ENCODE assay signal across 1 cellular context in the genomic region with DNA sequence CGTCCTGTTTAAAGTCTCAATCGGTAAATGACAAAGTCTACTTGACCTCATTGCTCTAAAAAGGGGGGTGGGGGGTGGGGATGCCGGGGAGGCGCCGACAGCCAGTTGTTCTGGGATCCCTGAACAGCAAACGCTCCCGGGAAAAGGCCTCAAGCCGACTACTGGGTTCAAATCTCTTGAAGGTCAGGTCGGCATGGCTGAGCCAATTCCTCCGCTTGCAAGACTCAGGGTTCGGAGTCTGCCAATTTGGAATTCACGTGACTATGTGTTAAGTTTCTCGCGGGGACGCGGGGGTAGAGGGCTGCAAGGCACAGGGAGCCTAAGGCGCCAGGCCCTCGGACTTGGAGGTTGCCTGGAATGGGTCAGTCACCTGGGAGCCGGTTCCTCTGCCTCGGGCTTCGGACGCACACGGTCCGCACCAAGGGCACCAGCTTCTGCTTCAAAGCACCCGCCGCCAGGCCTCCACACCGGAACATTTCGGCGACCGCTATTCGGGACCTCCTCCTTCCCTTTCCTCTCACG.
TF ChIP-seq lines count a peak whose summit lies in the region.

No MANE protein-coding gene starts in this region.

TF ChIP-seq in GM12878, 131 proteins besides CTCF, POLR2A, EP300 and RAD21 (continues in another document):
- TF ChIP-seq ESRRA (IDR thresholded peaks at IDR 0.05; ENCODE audit: low read length) (no peak), SPI1 (IDR thresholded peaks at IDR 0.05; ENCODE audit: borderline replicate concordance, insufficient read depth, low read depth, low read length) (no peak), SIN3A (IDR thresholded peaks at IDR 0.05; ENCODE audit: low read depth, low read length) (0 out of 2 replicates have a peak, but pooled peaks have one; percentile 7), BACH1 (IDR thresholded peaks at IDR 0.05; ENCODE audit: borderline replicate concordance) (0 out of 2 replicates have a peak, but pooled peaks have one; percentile 10), KAT2A (conservative IDR thresholded peaks at IDR 0.05; ENCODE audit: control insufficient read depth, low read depth, low read length) (no peak), BHLHE40 (IDR thresholded peaks at IDR 0.05; ENCODE audit: borderline replicate concordance in 1 of 2, low read depth in 2 of 2, low read length in 1 of 2) (peak; percentile 9 to 78; a peak in 2 of 4 replicates), ZSCAN29 (IDR thresholded peaks at IDR 0.05) (no peak), LARP7 (IDR thresholded peaks at IDR 0.05) (0 out of 2 replicates have a peak, but pooled peaks have one; percentile 22), NR2F1 (conservative IDR thresholded peaks at IDR 0.05) (peak; percentile 58; the same call in 1 of the 2 replicates), SREBF2 (IDR thresholded peaks at IDR 0.05; ENCODE audit: low read length) (no peak)
- TF ChIP-seq, protein P1, sequence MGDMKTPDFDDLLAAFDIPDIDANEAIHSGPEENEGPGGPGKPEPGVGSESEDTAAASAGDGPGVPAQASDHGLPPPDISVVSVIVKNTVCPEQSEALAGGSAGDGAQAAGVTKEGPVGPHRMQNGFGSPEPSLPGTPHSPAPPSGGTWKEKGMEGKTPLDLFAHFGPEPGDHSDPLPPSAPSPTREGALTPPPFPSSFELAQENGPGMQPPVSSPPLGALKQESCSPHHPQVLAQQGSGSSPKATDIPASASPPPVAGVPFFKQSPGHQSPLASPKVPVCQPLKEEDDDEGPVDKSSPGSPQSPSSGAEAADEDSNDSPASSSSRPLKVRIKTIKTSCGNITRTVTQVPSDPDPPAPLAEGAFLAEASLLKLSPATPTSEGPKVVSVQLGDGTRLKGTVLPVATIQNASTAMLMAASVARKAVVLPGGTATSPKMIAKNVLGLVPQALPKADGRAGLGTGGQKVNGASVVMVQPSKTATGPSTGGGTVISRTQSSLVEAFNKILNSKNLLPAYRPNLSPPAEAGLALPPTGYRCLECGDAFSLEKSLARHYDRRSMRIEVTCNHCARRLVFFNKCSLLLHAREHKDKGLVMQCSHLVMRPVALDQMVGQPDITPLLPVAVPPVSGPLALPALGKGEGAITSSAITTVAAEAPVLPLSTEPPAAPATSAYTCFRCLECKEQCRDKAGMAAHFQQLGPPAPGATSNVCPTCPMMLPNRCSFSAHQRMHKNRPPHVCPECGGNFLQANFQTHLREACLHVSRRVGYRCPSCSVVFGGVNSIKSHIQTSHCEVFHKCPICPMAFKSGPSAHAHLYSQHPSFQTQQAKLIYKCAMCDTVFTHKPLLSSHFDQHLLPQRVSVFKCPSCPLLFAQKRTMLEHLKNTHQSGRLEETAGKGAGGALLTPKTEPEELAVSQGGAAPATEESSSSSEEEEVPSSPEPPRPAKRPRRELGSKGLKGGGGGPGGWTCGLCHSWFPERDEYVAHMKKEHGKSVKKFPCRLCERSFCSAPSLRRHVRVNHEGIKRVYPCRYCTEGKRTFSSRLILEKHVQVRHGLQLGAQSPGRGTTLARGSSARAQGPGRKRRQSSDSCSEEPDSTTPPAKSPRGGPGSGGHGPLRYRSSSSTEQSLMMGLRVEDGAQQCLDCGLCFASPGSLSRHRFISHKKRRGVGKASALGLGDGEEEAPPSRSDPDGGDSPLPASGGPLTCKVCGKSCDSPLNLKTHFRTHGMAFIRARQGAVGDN (IDR thresholded peaks at IDR 0.05), result no peak
- TF ChIP-seq, protein P2, sequence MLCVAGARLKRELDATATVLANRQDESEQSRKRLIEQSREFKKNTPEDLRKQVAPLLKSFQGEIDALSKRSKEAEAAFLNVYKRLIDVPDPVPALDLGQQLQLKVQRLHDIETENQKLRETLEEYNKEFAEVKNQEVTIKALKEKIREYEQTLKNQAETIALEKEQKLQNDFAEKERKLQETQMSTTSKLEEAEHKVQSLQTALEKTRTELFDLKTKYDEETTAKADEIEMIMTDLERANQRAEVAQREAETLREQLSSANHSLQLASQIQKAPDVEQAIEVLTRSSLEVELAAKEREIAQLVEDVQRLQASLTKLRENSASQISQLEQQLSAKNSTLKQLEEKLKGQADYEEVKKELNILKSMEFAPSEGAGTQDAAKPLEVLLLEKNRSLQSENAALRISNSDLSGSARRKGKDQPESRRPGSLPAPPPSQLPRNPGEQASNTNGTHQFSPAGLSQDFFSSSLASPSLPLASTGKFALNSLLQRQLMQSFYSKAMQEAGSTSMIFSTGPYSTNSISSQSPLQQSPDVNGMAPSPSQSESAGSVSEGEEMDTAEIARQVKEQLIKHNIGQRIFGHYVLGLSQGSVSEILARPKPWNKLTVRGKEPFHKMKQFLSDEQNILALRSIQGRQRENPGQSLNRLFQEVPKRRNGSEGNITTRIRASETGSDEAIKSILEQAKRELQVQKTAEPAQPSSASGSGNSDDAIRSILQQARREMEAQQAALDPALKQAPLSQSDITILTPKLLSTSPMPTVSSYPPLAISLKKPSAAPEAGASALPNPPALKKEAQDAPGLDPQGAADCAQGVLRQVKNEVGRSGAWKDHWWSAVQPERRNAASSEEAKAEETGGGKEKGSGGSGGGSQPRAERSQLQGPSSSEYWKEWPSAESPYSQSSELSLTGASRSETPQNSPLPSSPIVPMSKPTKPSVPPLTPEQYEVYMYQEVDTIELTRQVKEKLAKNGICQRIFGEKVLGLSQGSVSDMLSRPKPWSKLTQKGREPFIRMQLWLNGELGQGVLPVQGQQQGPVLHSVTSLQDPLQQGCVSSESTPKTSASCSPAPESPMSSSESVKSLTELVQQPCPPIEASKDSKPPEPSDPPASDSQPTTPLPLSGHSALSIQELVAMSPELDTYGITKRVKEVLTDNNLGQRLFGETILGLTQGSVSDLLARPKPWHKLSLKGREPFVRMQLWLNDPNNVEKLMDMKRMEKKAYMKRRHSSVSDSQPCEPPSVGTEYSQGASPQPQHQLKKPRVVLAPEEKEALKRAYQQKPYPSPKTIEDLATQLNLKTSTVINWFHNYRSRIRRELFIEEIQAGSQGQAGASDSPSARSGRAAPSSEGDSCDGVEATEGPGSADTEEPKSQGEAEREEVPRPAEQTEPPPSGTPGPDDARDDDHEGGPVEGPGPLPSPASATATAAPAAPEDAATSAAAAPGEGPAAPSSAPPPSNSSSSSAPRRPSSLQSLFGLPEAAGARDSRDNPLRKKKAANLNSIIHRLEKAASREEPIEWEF (IDR thresholded peaks at IDR 0.05; ENCODE audit: insufficient replicate concordance, low read depth, low read length), result no peak
- TF ChIP-seq, protein P3, sequence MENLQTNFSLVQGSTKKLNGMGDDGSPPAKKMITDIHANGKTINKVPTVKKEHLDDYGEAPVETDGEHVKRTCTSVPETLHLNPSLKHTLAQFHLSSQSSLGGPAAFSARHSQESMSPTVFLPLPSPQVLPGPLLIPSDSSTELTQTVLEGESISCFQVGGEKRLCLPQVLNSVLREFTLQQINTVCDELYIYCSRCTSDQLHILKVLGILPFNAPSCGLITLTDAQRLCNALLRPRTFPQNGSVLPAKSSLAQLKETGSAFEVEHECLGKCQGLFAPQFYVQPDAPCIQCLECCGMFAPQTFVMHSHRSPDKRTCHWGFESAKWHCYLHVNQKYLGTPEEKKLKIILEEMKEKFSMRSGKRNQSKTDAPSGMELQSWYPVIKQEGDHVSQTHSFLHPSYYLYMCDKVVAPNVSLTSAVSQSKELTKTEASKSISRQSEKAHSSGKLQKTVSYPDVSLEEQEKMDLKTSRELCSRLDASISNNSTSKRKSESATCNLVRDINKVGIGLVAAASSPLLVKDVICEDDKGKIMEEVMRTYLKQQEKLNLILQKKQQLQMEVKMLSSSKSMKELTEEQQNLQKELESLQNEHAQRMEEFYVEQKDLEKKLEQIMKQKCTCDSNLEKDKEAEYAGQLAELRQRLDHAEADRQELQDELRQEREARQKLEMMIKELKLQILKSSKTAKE (IDR thresholded peaks at IDR 0.05; ENCODE audit: low read depth, poor library complexity, severe bottlenecking), result no peak
- TF ChIP-seq, protein P4, sequence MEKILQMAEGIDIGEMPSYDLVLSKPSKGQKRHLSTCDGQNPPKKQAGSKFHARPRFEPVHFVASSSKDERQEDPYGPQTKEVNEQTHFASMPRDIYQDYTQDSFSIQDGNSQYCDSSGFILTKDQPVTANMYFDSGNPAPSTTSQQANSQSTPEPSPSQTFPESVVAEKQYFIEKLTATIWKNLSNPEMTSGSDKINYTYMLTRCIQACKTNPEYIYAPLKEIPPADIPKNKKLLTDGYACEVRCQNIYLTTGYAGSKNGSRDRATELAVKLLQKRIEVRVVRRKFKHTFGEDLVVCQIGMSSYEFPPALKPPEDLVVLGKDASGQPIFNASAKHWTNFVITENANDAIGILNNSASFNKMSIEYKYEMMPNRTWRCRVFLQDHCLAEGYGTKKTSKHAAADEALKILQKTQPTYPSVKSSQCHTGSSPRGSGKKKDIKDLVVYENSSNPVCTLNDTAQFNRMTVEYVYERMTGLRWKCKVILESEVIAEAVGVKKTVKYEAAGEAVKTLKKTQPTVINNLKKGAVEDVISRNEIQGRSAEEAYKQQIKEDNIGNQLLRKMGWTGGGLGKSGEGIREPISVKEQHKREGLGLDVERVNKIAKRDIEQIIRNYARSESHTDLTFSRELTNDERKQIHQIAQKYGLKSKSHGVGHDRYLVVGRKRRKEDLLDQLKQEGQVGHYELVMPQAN (conservative IDR thresholded peaks at IDR 0.05), result peak; percentile 64
- TF ChIP-seq, protein P5, sequence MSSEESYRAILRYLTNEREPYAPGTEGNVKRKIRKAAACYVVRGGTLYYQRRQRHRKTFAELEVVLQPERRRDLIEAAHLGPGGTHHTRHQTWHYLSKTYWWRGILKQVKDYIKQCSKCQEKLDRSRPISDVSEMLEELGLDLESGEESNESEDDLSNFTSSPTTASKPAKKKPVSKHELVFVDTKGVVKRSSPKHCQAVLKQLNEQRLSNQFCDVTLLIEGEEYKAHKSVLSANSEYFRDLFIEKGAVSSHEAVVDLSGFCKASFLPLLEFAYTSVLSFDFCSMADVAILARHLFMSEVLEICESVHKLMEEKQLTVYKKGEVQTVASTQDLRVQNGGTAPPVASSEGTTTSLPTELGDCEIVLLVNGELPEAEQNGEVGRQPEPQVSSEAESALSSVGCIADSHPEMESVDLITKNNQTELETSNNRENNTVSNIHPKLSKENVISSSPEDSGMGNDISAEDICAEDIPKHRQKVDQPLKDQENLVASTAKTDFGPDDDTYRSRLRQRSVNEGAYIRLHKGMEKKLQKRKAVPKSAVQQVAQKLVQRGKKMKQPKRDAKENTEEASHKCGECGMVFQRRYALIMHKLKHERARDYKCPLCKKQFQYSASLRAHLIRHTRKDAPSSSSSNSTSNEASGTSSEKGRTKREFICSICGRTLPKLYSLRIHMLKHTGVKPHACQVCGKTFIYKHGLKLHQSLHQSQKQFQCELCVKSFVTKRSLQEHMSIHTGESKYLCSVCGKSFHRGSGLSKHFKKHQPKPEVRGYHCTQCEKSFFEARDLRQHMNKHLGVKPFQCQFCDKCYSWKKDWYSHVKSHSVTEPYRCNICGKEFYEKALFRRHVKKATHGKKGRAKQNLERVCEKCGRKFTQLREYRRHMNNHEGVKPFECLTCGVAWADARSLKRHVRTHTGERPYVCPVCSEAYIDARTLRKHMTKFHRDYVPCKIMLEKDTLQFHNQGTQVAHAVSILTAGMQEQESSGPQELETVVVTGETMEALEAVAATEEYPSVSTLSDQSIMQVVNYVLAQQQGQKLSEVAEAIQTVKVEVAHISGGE (CRISPR knock-in tag; IDR thresholded peaks at IDR 0.05), result no peak
- TF ChIP-seq, protein P6, sequence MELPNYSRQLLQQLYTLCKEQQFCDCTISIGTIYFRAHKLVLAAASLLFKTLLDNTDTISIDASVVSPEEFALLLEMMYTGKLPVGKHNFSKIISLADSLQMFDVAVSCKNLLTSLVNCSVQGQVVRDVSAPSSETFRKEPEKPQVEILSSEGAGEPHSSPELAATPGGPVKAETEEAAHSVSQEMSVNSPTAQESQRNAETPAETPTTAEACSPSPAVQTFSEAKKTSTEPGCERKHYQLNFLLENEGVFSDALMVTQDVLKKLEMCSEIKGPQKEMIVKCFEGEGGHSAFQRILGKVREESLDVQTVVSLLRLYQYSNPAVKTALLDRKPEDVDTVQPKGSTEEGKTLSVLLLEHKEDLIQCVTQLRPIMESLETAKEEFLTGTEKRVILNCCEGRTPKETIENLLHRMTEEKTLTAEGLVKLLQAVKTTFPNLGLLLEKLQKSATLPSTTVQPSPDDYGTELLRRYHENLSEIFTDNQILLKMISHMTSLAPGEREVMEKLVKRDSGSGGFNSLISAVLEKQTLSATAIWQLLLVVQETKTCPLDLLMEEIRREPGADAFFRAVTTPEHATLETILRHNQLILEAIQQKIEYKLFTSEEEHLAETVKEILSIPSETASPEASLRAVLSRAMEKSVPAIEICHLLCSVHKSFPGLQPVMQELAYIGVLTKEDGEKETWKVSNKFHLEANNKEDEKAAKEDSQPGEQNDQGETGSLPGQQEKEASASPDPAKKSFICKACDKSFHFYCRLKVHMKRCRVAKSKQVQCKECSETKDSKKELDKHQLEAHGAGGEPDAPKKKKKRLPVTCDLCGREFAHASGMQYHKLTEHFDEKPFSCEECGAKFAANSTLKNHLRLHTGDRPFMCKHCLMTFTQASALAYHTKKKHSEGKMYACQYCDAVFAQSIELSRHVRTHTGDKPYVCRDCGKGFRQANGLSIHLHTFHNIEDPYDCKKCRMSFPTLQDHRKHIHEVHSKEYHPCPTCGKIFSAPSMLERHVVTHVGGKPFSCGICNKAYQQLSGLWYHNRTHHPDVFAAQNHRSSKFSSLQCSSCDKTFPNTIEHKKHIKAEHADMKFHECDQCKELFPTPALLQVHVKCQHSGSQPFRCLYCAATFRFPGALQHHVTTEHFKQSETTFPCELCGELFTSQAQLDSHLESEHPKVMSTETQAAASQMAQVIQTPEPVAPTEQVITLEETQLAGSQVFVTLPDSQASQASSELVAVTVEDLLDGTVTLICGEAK (IDR thresholded peaks at IDR 0.05; ENCODE audit: borderline replicate concordance), result no peak
- TF ChIP-seq, protein P7, sequence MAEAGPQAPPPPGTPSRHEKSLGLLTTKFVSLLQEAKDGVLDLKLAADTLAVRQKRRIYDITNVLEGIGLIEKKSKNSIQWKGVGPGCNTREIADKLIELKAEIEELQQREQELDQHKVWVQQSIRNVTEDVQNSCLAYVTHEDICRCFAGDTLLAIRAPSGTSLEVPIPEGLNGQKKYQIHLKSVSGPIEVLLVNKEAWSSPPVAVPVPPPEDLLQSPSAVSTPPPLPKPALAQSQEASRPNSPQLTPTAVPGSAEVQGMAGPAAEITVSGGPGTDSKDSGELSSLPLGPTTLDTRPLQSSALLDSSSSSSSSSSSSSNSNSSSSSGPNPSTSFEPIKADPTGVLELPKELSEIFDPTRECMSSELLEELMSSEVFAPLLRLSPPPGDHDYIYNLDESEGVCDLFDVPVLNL (IDR thresholded peaks at IDR 0.05; ENCODE audit: low read depth, low read length), result peak; percentile 59; the same call in 1 of the 2 replicates
